ENCODE assay signal across 35 cellular contexts in the genomic region with DNA sequence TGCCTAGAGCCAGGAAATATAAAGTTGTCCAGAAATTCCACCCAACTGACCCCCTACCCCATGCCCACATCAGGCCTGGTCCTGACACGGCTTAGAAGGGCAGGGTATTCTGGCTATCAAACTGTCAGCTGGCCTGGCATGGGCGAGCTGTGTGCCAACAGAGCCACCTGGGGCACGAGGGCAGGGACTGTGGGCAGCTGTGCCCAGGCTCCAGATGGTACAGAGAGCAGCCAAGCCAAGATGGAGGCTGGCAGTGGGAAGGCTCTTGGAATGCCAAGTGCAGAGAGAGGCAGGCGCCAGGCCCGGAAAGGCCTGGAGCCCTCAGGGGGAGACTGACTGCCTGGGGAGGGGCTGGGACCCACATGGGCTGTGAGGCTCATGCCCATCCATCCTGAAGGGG. TPM values are rescaled to one million over a fixed set of nuclear protein-coding genes. Genes with fewer than 3 reads are reported as not detected.
"Had no signal": no experiment of that assay in that cellular context is flagged by ENCODE, and none has a peak within 500 bp of the region (broad histone marks: within the 10 kb centered on the region; RNA-seq: fewer than 3 reads in every experiment).

No MANE protein-coding gene starts in this region.

- H3K27me3 Mint-ChIP-seq: activated naive CD8-positive, alpha-beta T cell treated with anti-CD3 and anti-CD28 coated beads for 36 hours; natural killer cell treated with Interleukin-12 subunit alpha and Interleukin-12 subunit beta and Interleukin-15 and Interleukin-18, amount 100 ng/mL, for 72 hours; stimulated activated naive CD8-positive, alpha-beta T cell treated with anti-CD3 and anti-CD28 coated beads, Interleukin-15, Interleukin-2, amounts not matched to agents 100 ng/mL and 50 ng/mL, for 24 hours had no signal

- ATAC-seq: activated CD4-positive, CD25-positive, alpha-beta regulatory T cell treated with anti-CD3 and anti-CD28 coated beads, Interleukin-2, amount 50 U/mL, for 24 hours; body of pancreas; gastroesophageal sphincter; lower lobe of right lung; natural killer cell treated with Interleukin-12 subunit alpha and Interleukin-12 subunit beta and Interleukin-15 and Interleukin-18, amount 100 ng/mL, for 72 hours; sciatic nerve; stimulated activated effector memory CD8-positive, alpha-beta T cell treated with anti-CD3 and anti-CD28 coated beads, Interleukin-12 subunit alpha, Interleukin-12 subunit beta, amount 100 ng/mL, for 72 hours had no signal

- DNase-seq: activated CD4-positive, alpha-beta T cell treated with anti-CD3 and anti-CD28 coated beads for 48 hours; activated CD4-positive, alpha-beta T cell treated with anti-CD3 and anti-CD28 coated beads, Interleukin-2, amount 50 U/mL, for 48 hours; activated CD8-positive, alpha-beta memory T cell treated with anti-CD3 and anti-CD28 coated beads for 24 hours; activated effector memory CD4-positive, alpha-beta T cell treated with anti-CD3 and anti-CD28 coated beads, Interleukin-2, amount 50 U/mL, for 16 hours; activated naive CD4-positive, alpha-beta T cell treated with anti-CD3 and anti-CD28 coated beads for 36 hours; activated naive CD8-positive, alpha-beta T cell treated with anti-CD3 and anti-CD28 coated beads for 36 hours; adrenal gland; aorta; body of pancreas; left cardiac atrium; lower lobe of right lung; mesenchymal stem cell; stimulated activated CD4-positive, alpha-beta T cell treated with anti-CD3 and anti-CD28 coated beads, Interleukin-12 subunit alpha, Interleukin-12 subunit beta, amount 100 ng/mL, for 4 hours; stimulated activated CD4-positive, alpha-beta T cell treated with anti-CD3 and anti-CD28 coated beads, Interleukin-4, amount 100 ng/mL, for 24 hours; T1000; uterus; WERI-Rb-1 had no signal

- H3K4me3 ChIP-seq: adrenal gland, body of pancreas, cardiac muscle cell, gastroesophageal sphincter, lower lobe of right lung, skin epidermis, thoracic aorta, uterus had no signal

- H3K27ac Mint-ChIP-seq: activated naive CD4-positive, alpha-beta T cell treated with anti-CD3 and anti-CD28 coated beads for 36 hours; activated naive CD8-positive, alpha-beta T cell treated with anti-CD3 and anti-CD28 coated beads for 36 hours; natural killer cell treated with Interleukin-12 subunit alpha and Interleukin-12 subunit beta and Interleukin-15 and Interleukin-18, amount 100 ng/mL, for 72 hours; stimulated activated naive CD8-positive, alpha-beta T cell treated with anti-CD3 and anti-CD28 coated beads, Interleukin-15, Interleukin-2, amounts not matched to agents 100 ng/mL and 50 ng/mL, for 24 hours; T-helper 1 cell treated with Interleukin-12 subunit alpha and Interleukin-12 subunit beta and Interleukin-4 antibody, amounts not matched to agents 30 μg/mL and 1 μg/mL, for 36 hours; type B pancreatic cell had no signal

- H3K27ac ChIP-seq: adrenal gland, body of pancreas, gastroesophageal sphincter, lower lobe of right lung, skin epidermis, thoracic aorta, uterus, WERI-Rb-1 had no signal

- H3K9me3 Mint-ChIP-seq: activated naive CD4-positive, alpha-beta T cell treated with anti-CD3 and anti-CD28 coated beads for 36 hours; activated naive CD8-positive, alpha-beta T cell treated with anti-CD3 and anti-CD28 coated beads for 36 hours; natural killer cell treated with Interleukin-12 subunit alpha and Interleukin-12 subunit beta and Interleukin-15 and Interleukin-18, amount 100 ng/mL, for 72 hours; stimulated activated effector memory CD8-positive, alpha-beta T cell treated with anti-CD3 and anti-CD28 coated beads, Interleukin-12 subunit alpha, Interleukin-12 subunit beta, amount 100 ng/mL, for 72 hours; stimulated activated naive CD8-positive, alpha-beta T cell treated with anti-CD3 and anti-CD28 coated beads, Interleukin-15, Interleukin-2, amounts not matched to agents 100 ng/mL and 50 ng/mL, for 24 hours; T-helper 1 cell treated with Interleukin-12 subunit alpha and Interleukin-12 subunit beta and Interleukin-4 antibody, amounts not matched to agents 30 μg/mL and 1 μg/mL, for 36 hours; type B pancreatic cell had no signal

- H3K36me3 Mint-ChIP-seq: activated naive CD8-positive, alpha-beta T cell treated with anti-CD3 and anti-CD28 coated beads for 36 hours; natural killer cell treated with Interleukin-12 subunit alpha and Interleukin-12 subunit beta and Interleukin-15 and Interleukin-18, amount 100 ng/mL, for 72 hours; stimulated activated effector memory CD8-positive, alpha-beta T cell treated with anti-CD3 and anti-CD28 coated beads, Interleukin-12 subunit alpha, Interleukin-12 subunit beta, amount 100 ng/mL, for 72 hours; type B pancreatic cell had no signal

- H3K4me3 Mint-ChIP-seq: activated naive CD4-positive, alpha-beta T cell treated with anti-CD3 and anti-CD28 coated beads for 36 hours; activated naive CD8-positive, alpha-beta T cell treated with anti-CD3 and anti-CD28 coated beads for 36 hours; natural killer cell treated with Interleukin-12 subunit alpha and Interleukin-12 subunit beta and Interleukin-15 and Interleukin-18, amount 100 ng/mL, for 72 hours; stimulated activated effector memory CD8-positive, alpha-beta T cell treated with anti-CD3 and anti-CD28 coated beads, Interleukin-12 subunit alpha, Interleukin-12 subunit beta, amount 100 ng/mL, for 72 hours; stimulated activated naive CD8-positive, alpha-beta T cell treated with anti-CD3 and anti-CD28 coated beads, Interleukin-15, Interleukin-2, amounts not matched to agents 100 ng/mL and 50 ng/mL, for 24 hours; T-helper 1 cell treated with Interleukin-12 subunit alpha and Interleukin-12 subunit beta and Interleukin-4 antibody, amounts not matched to agents 30 μg/mL and 1 μg/mL, for 36 hours; type B pancreatic cell had no signal

RNA-seq across cellular contexts. Expression of a gene that starts 30.2 kb away (rescaled TPM):
- total RNA-seq: activated naive CD4-positive, alpha-beta T cell treated with anti-CD3 and anti-CD28 coated beads for 36 hours; activated naive CD8-positive, alpha-beta T cell treated with anti-CD3 and anti-CD28 coated beads for 36 hours; aorta; body of pancreas; endothelial cell of umbilical vein; fibroblast of lung; fibroblast of villous mesenchyme; lower lobe of right lung; natural killer cell treated with Interleukin-12 subunit alpha and Interleukin-12 subunit beta and Interleukin-15 and Interleukin-18, amount 100 ng/mL, for 72 hours; osteoblast; sciatic nerve; subcutaneous adipose tissue; thoracic aorta had no signal
- polyA plus RNA-seq: aorta, endothelial cell of umbilical vein, esophagus, fibroblast of lung, keratinocyte had no signal
